9 cellular contexts compared by ENCODE assay signal in genomic region chr1:223765036-223765718, GRCh38. TPM values are rescaled to one million over a fixed set of nuclear protein-coding genes. Genes with fewer than 3 reads are reported as not detected.
DNase-seq lines count a peak whose midpoint lies in the region; ATAC-seq and TF ChIP-seq lines count a peak whose summit lies in the region.
"Had no signal": no experiment of that assay in that cellular context is flagged by ENCODE, and none has a peak within 500 bp of the region (broad histone marks: within the 10 kb centered on the region; RNA-seq: fewer than 3 reads in every experiment).

No MANE protein-coding gene starts in this region.

- H3K23ac ChIP-seq in mesenchymal stem cell (ENCODE audit: low read length in 2 of 2), result no peak overlapping the region

- H2BK120ac ChIP-seq in mesenchymal stem cell (ENCODE audit: low read depth, low read length), result no peak overlapping the region

- no peak for DNase-seq in activated T-cell treated with anti-CD3 and anti-CD28 coated beads, Interleukin-2, amount 50 U/mL, for 72 hours
- DNase-seq in activated T-cell treated with anti-CD3 and anti-CD28 coated beads, Interleukin-2, amount 50 U/mL, for 1 hour, result no peak
- peak; percentile 27 to 41 for DNase-seq in cardiac fibroblast (ENCODE audit: low read depth in 2 of 2)
- no peak for DNase-seq in mesenchymal stem cell
- no peak for DNase-seq in type B pancreatic cell (ENCODE audit: extremely low spot score, unreplicated experiment)
- DNase-seq in NCI-H1417 treated with DMSO at 0.1 percent for 48 hours (lab: John Stamatoyannopoulos, UW), result no peak
- no peak for DNase-seq in stimulated activated CD4-positive, alpha-beta T cell treated with anti-CD3 and anti-CD28 coated beads, Interleukin-2, amount 100 ng/mL, for 24 hours
- DNase-seq in GM10266 (ENCODE audit: extremely low spot score), result no peak
- DNase-seq: activated CD4-positive, alpha-beta T cell treated with anti-CD3 and anti-CD28 coated beads for 1 hour had no signal

- H3K79me1 ChIP-seq in mesenchymal stem cell (replicated peaks; ENCODE audit: low read length, poor library complexity, severe bottlenecking), result peaks cover 21% of the 10 kb centered on the region

- H2BK15ac ChIP-seq in mesenchymal stem cell (ENCODE audit: low read depth, poor library complexity, severe bottlenecking), result no peak overlapping the region

- no peak overlapping the region for H3K14ac ChIP-seq in mesenchymal stem cell (ENCODE audit: low read length in 2 of 2)

- H3K4me1 Mint-ChIP-seq in activated T-cell treated with anti-CD3 and anti-CD28 coated beads, Interleukin-2, amount 50 U/mL, for 72 hours (ENCODE audit: low read depth), result no peaks in the 10 kb centered on the region
- peaks cover 12% of the 10 kb centered on the region for H3K4me1 Mint-ChIP-seq in type B pancreatic cell (ENCODE audit: unreplicated experiment)

- peak overlapping the region; percentile 53 for H3K27ac ChIP-seq in mesenchymal stem cell (ENCODE audit: low read length, poor library complexity, severe bottlenecking)

- no peak overlapping the region for H4K8ac ChIP-seq in mesenchymal stem cell (ENCODE audit: low read length)

- H3K36me3 ChIP-seq in mesenchymal stem cell (ENCODE audit: control insufficient read depth in 1 of 2, insufficient read depth in 2 of 2, low read depth in 1 of 2, low read length in 2 of 2), result peaks cover 51 to 83% of the 10 kb centered on the region in 2 experiments

- H3K9ac ChIP-seq in mesenchymal stem cell (ENCODE audit: low read length), result peak overlapping the region; percentile 58

- H3K36me3 Mint-ChIP-seq in activated T-cell treated with anti-CD3 and anti-CD28 coated beads, Interleukin-2, amount 50 U/mL, for 72 hours (ENCODE audit: insufficient read depth in 2 of 2), result peaks cover 4 to 16% of the 10 kb centered on the region in 2 donors
- H3K36me3 Mint-ChIP-seq in type B pancreatic cell, result peaks cover 37% of the 10 kb centered on the region

- H3K27ac Mint-ChIP-seq in activated T-cell treated with anti-CD3 and anti-CD28 coated beads, Interleukin-2, amount 50 U/mL, for 72 hours, result no peak overlapping the region
- H3K27ac Mint-ChIP-seq in type B pancreatic cell, result peak overlapping the region; percentile 83

- peak; percentile 23 to 33 for ATAC-seq in activated T-cell treated with anti-CD3 and anti-CD28 coated beads, Interleukin-2, amount 50 U/mL, for 72 hours (replicated peaks in 1 of 2)

- no peaks in the 10 kb centered on the region for H3K27me3 ChIP-seq in mesenchymal stem cell (ENCODE audit: control insufficient read depth in 1 of 2, insufficient read depth in 1 of 2, low read length in 2 of 2)

- H3K9me3 ChIP-seq in mesenchymal stem cell (ENCODE audit: control insufficient read depth, low read length), result no peaks in the 10 kb centered on the region

- peaks cover 1% of the 10 kb centered on the region for H3K4me1 ChIP-seq in mesenchymal stem cell (ENCODE audit: control insufficient read depth, insufficient read depth, low read depth, low read length)

- H3K4me3 Mint-ChIP-seq in activated T-cell treated with anti-CD3 and anti-CD28 coated beads, Interleukin-2, amount 50 U/mL, for 72 hours, result no peak overlapping the region
- no peak overlapping the region for H3K4me3 Mint-ChIP-seq in type B pancreatic cell

- H2BK12ac ChIP-seq in mesenchymal stem cell (ENCODE audit: low read length in 2 of 2), result no peak overlapping the region

- no peaks in the 10 kb centered on the region for H3K9me3 Mint-ChIP-seq in activated T-cell treated with anti-CD3 and anti-CD28 coated beads, Interleukin-2, amount 50 U/mL, for 72 hours
- H3K9me3 Mint-ChIP-seq in type B pancreatic cell, result no peaks in the 10 kb centered on the region

- H3K4ac ChIP-seq in mesenchymal stem cell (ENCODE audit: low read depth in 1 of 2, low read length in 2 of 2), result no peak overlapping the region

- no peak overlapping the region for H3K18ac ChIP-seq in mesenchymal stem cell (ENCODE audit: low read depth in 1 of 2, low read length in 2 of 2)

- no peak overlapping the region for H3K4me2 ChIP-seq in mesenchymal stem cell (ENCODE audit: low read length, poor library complexity, severe bottlenecking)

- H3K27me3 Mint-ChIP-seq in activated T-cell treated with anti-CD3 and anti-CD28 coated beads, Interleukin-2, amount 50 U/mL, for 72 hours (ENCODE audit: low read depth), result no peaks in the 10 kb centered on the region
- H3K27me3 Mint-ChIP-seq in type B pancreatic cell, result no peaks in the 10 kb centered on the region

- TF ChIP-seq CTCF in cardiac fibroblast (IDR thresholded peaks at IDR 0.05; ENCODE audit: low read depth, low read length) (no peak), type B pancreatic cell (conservative IDR thresholded peaks at IDR 0.05) (no peak), GM10266 (IDR thresholded peaks at IDR 0.05; ENCODE audit: control insufficient read depth, insufficient read depth, low read depth, missing control alignments) (no peak)

- no peak overlapping the region for H2AK5ac ChIP-seq in mesenchymal stem cell (ENCODE audit: low read length, severe bottlenecking)

- no peak overlapping the region for H4K91ac ChIP-seq in mesenchymal stem cell (ENCODE audit: low read length)

- no peak overlapping the region for H2BK5ac ChIP-seq in mesenchymal stem cell (ENCODE audit: low read depth, low read length, poor library complexity, severe bottlenecking)

- WGBS in mesenchymal stem cell, result 80% methylated on average over 9 of the region's 9 CpGs

- H2AFZ ChIP-seq in mesenchymal stem cell (ENCODE audit: low read depth, low read length), result no peak overlapping the region

- no peak overlapping the region for H3K4me3 ChIP-seq in cardiac fibroblast (replicated peaks in 1 of 2; ENCODE audit: low read depth in 2 of 2, low read length in 2 of 2)
- H3K4me3 ChIP-seq in mesenchymal stem cell (ENCODE audit: insufficient read depth in 1 of 2, low read depth in 1 of 2, low read length in 2 of 2), result no peak overlapping the region

RNA-seq across cellular contexts. Expression of gene CAPN2, which starts 52.8 kb away (rescaled TPM):
- 10 to 100 TPM; 37.8 to 58.8 TPM for total RNA-seq in activated T-cell treated with anti-CD3 and anti-CD28 coated beads, Interleukin-2, amount 50 U/mL, for 72 hours
- 247 TPM for polyA plus RNA-seq in mesenchymal stem cell (2013, experiment 1 of 2)
- polyA plus RNA-seq in mesenchymal stem cell (2013, experiment 2 of 2), result 249 TPM
- total RNA-seq in type B pancreatic cell (ENCODE audit: low replicate concordance), result 111 and 120 TPM in 2 replicates

Comparison
In these comparisons a context has a peak if more than half of its experiments do, and no peak if none do; other contexts are left out.
1. DNase-seq: peak in cardiac fibroblast (2 of 2); none in activated T-cell treated with anti-CD3 and anti-CD28 coated beads, Interleukin-2, amount 50 U/mL, for 72 hours (0 of 2), activated T-cell treated with anti-CD3 and anti-CD28 coated beads, Interleukin-2, amount 50 U/mL, for 1 hour (single experiment), mesenchymal stem cell (single experiment), type B pancreatic cell (single experiment), NCI-H1417 treated with DMSO at 0.1 percent for 48 hours (single experiment), stimulated activated CD4-positive, alpha-beta T cell treated with anti-CD3 and anti-CD28 coated beads, Interleukin-2, amount 100 ng/mL, for 24 hours (0 of 2) and GM10266 (single experiment).